Comparison of ENCODE assay signal across 17 cellular contexts in the genomic region with DNA sequence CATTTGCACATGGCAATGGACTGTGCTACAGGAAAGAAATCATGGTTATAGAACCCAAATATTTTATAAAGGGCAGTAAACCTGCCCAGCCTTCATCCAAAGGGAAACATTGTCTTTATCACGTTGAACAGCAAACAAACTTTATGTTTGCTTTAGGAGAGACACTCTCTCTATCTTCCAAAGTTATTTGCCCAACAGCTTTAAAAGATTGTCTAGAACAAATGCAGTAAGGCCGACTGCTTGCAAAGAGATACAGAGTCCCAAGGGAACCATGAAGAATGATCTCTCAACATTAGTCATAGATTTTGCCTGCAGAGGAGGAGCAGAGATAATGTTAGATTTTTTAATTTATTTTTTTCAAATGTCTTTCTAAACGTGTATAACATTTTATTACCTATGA.
"Had no signal": no experiment of that assay in that cellular context is flagged by ENCODE, and none has a peak within 500 bp of the region (broad histone marks: within the 10 kb centered on the region; RNA-seq: fewer than 3 reads in every experiment).

No MANE protein-coding gene starts in this region.

- H3K4me1 ChIP-seq: ascending aorta, esophagus squamous epithelium, left lung, parathyroid adenoma, tibial artery, uterus had no signal

- H3K9me3 ChIP-seq: ascending aorta, esophagus squamous epithelium, tibial artery, uterus had no signal

- H3K27me3 ChIP-seq: ascending aorta, esophagus squamous epithelium, left lung, tibial artery, uterus had no signal

- ATAC-seq: left lung; naive thymus-derived CD8-positive, alpha-beta T cell; stimulated activated naive B cell treated with anti-CD40 and anti-IgM and Interleukin-4, amounts not matched to agents 10 μg/mL and 1 μg/mL and 100 μg/mL, for 72 hours had no signal

- DNase-seq: activated CD4-positive, alpha-beta T cell treated with anti-CD3 and anti-CD28 coated beads for 1 hour; activated CD4-positive, alpha-beta T cell treated with anti-CD3 and anti-CD28 coated beads, Interleukin-2, amount 50 U/mL, for 48 hours; activated naive CD4-positive, alpha-beta T cell treated with anti-CD3 and anti-CD28 coated beads for 36 hours; esophagus squamous epithelium; hippocampal formation; kidney; mammary epithelial cell; naive thymus-derived CD8-positive, alpha-beta T cell; stimulated activated CD4-positive, alpha-beta T cell treated with anti-CD3 and anti-CD28 coated beads, Interleukin-15, amount 100 ng/mL, for 24 hours; stimulated activated CD4-positive, alpha-beta T cell treated with anti-CD3 and anti-CD28 coated beads, Interleukin-4, amount 100 ng/mL, for 1 hour; stimulated activated naive B cell treated with anti-CD40 and anti-IgM and Interleukin-4, amounts not matched to agents 10 μg/mL and 1 μg/mL and 100 μg/mL, for 72 hours; T-helper 9 cell; tibial artery; uterus had no signal

- H3K4me3 ChIP-seq: ascending aorta, esophagus squamous epithelium, left lung, tibial artery, uterus had no signal

- H3K27ac ChIP-seq: ascending aorta, esophagus squamous epithelium, left lung, parathyroid adenoma, tibial artery, uterus had no signal

- H3K36me3 ChIP-seq: ascending aorta, esophagus squamous epithelium, left lung, tibial artery, uterus had no signal
